17 cellular contexts compared by ENCODE assay signal in genomic region chr1:27410709-27411108, GRCh38. TPM values are rescaled to one million over a fixed set of nuclear protein-coding genes. Genes with fewer than 3 reads are reported as not detected.
A peak's percentile ranks its signal among the peaks of the same experiment; 100 is the strongest.
DNase-seq lines count a peak whose midpoint lies in the region; ATAC-seq and TF ChIP-seq lines count a peak whose summit lies in the region.
"Had no signal": no experiment of that assay in that cellular context is flagged by ENCODE, and none has a peak within 500 bp of the region (broad histone marks: within the 10 kb centered on the region; RNA-seq: fewer than 3 reads in every experiment).

No MANE protein-coding gene starts in this region.

- POLR2A ChIA-PET in HEK293 (lab: Yijun Ruan, JAX): interaction anchor here (1.5 kb wide), 1 partner anchor 79 kb away, joined by 5 read pairs; the partner anchor contains the start of gene WASF2

- H3K9ac ChIP-seq in SK-N-MC (ENCODE audit: insufficient read length): no peak overlapping the region

- H3K27me3 Mint-ChIP-seq in brain (no peaks in the 10 kb centered on the region), nephron (ENCODE audit: low read depth) (no peaks in the 10 kb centered on the region)

- H3K4me1 Mint-ChIP-seq in brain (peaks cover 27% of the 10 kb centered on the region), nephron (peaks cover 26% of the 10 kb centered on the region)

- H3K4me3 ChIP-seq in HEK293 (ENCODE audit: low read depth, low read length) (no peak overlapping the region), SK-N-MC (no peak overlapping the region)
- H3K4me3 ChIP-seq: BLaER1 treated with 17β-estradiol and CSF1 and Interleukin-3, amounts not matched to agents 10 nM and 100 nM; HAP-1 had no signal

- H3K27ac ChIP-seq in HEK293 (ENCODE audit: extremely low read depth, low read depth, low read length) (no peak overlapping the region), SK-N-MC (0 out of 2 replicates have a peak overlapping the region, but pooled peaks have one; percentile 6)
- H3K27ac ChIP-seq: BLaER1 treated with 17β-estradiol and CSF1 and Interleukin-3, amounts not matched to agents 10 nM and 100 nM had no signal

- peaks cover 11 to 86% of the 10 kb centered on the region in 2 experiments for H3K36me3 ChIP-seq in HEK293 (ENCODE audit: control insufficient read depth in 2 of 2, insufficient read depth in 1 of 2, low read length in 2 of 2)
- peaks cover 79% of the 10 kb centered on the region for H3K36me3 ChIP-seq in SK-N-MC (ENCODE audit: insufficient read depth, low read length)

- H3K9me3 ChIP-seq in HEK293 (ENCODE audit: control insufficient read depth, insufficient read depth, low read depth, low read length) (no peaks in the 10 kb centered on the region), SK-N-MC (ENCODE audit: low read depth, low read length) (no peaks in the 10 kb centered on the region)
- H3K9me3 ChIP-seq: BLaER1 treated with 17β-estradiol and CSF1 and Interleukin-3, amounts not matched to agents 10 nM and 100 nM; HAP-1 had no signal

- peaks cover 76% of the 10 kb centered on the region for H3K36me3 Mint-ChIP-seq in brain
- H3K36me3 Mint-ChIP-seq in nephron (ENCODE audit: low read depth): peaks cover 75% of the 10 kb centered on the region

- no peak for TF ChIP-seq CTCF in HEK293 (tag by site-specific recombination; IDR thresholded peaks at IDR 0.05)
- TF ChIP-seq CTCF in brain (conservative IDR thresholded peaks at IDR 0.05): no peak
- TF ChIP-seq CTCF in nephron (IDR thresholded peaks at IDR 0.05; ENCODE audit: unreplicated experiment in 3 of 3): no peak

- H3K9me3 Mint-ChIP-seq in brain (no peaks in the 10 kb centered on the region), nephron (no peaks in the 10 kb centered on the region)

- H3K4me3 Mint-ChIP-seq in brain (no peak overlapping the region), nephron (no peak overlapping the region)

- CTCF ChIA-PET in HEK293 (lab: Yijun Ruan, JAX): interaction anchor here (1.9 kb wide), 1 partner anchor 197 kb away, joined by 22 read pairs; no protein-coding TSS in a partner anchor

- H3K4me1 ChIP-seq in HEK293 (ENCODE audit: control insufficient read depth, insufficient read depth, low read length): no peaks in the 10 kb centered on the region
- H3K4me1 ChIP-seq: HAP-1 had no signal

- DNase-seq in SK-N-MC (ENCODE audit: low read depth, low spot score): no peak
- no peak for DNase-seq in stimulated activated CD8-positive, alpha-beta memory T cell treated with anti-CD3 and anti-CD28 coated beads, Interleukin-4, amount 100 ng/mL, for 48 hours
- no peak for DNase-seq in 8988T
- DNase-seq in iPS-NIHi11 (ENCODE audit: low spot score): no peak
- DNase-seq: DMS153, EL, Kasumi-1, NCI-H1105 treated with DMSO at 0.1 percent for 48 hours, NCI-H187, NCI-H446 treated with DMSO at 0.1 percent for 48 hours, NCI-H774 had no signal

- H3K27ac Mint-ChIP-seq in brain (peak overlapping the region in 4 of 5 experiments; percentile 14 to 67 (median 41)), nephron (peak overlapping the region in 2 of 3 experiments; percentile 9 to 22)

- no peak for ATAC-seq in SK-N-SH treated with all-trans-retinoic acid at 6 μM for 48 hours

TF ChIP-seq in HEK293, 187 proteins besides CTCF, POLR2A, EP300 and RAD21:
- TF ChIP-seq ZNF394 (tag by site-specific recombination; IDR thresholded peaks at IDR 0.05; ENCODE audit: borderline replicate concordance): peak; percentile 28; the same call in 1 of the 2 replicates
- no peak for TF ChIP-seq HOXA7 (CRISPR knock-in tag; IDR thresholded peaks at IDR 0.05; ENCODE audit: borderline replicate concordance)

TF ChIP-seq in SK-N-SH treated with all-trans-retinoic acid at 6 μM for 48 hours, 23 proteins besides CTCF, POLR2A, EP300 and RAD21:
- no peak for TF ChIP-seq PATZ1 (CRISPR knock-in tag; IDR thresholded peaks at IDR 0.05; ENCODE audit: borderline replicate concordance)
- no peak for TF ChIP-seq ZFP30 (CRISPR knock-in tag; IDR thresholded peaks at IDR 0.05)
- TF ChIP-seq POU6F1 (CRISPR knock-in tag; IDR thresholded peaks at IDR 0.05; ENCODE audit: borderline replicate concordance, low read depth): no peak
- no peak for TF ChIP-seq ZNF565 (CRISPR knock-in tag; conservative IDR thresholded peaks at IDR 0.05; ENCODE audit: low read depth)
- no peak for TF ChIP-seq RARB (CRISPR knock-in tag; IDR thresholded peaks at IDR 0.05)
- no peak for TF ChIP-seq SNAI2 (CRISPR knock-in tag; IDR thresholded peaks at IDR 0.05)
- no peak for TF ChIP-seq ZNF8 (CRISPR knock-in tag; IDR thresholded peaks at IDR 0.05)
- TF ChIP-seq ZNF70 (CRISPR knock-in tag; IDR thresholded peaks at IDR 0.05): no peak
- TF ChIP-seq ARNTL (CRISPR knock-in tag; IDR thresholded peaks at IDR 0.05; ENCODE audit: borderline replicate concordance, low read depth): no peak
- no peak for TF ChIP-seq TSHZ2 (CRISPR knock-in tag; IDR thresholded peaks at IDR 0.05)
- TF ChIP-seq ISL1 (CRISPR knock-in tag; IDR thresholded peaks at IDR 0.05): no peak
- no peak for TF ChIP-seq ZFP3 (CRISPR knock-in tag; IDR thresholded peaks at IDR 0.05)
- no peak for TF ChIP-seq OSR1 (CRISPR knock-in tag; IDR thresholded peaks at IDR 0.05)

RNA-seq across cellular contexts. Expression of gene GPR3, which starts 18.3 kb away (rescaled TPM):
- polyA plus RNA-seq in brain (ENCODE audit: insufficient read depth, low read depth, low replicate concordance): 2.7 TPM

RNA-seq across cellular contexts. Expression of gene CD164L2, which starts 27.6 kb away (rescaled TPM):
- polyA plus RNA-seq in brain (ENCODE audit: insufficient read depth, low read depth, low replicate concordance): 2.2 TPM

RNA-seq across cellular contexts. Expression of gene FCN3, which starts 36.1 kb away (rescaled TPM):
- polyA plus RNA-seq in brain (ENCODE audit: insufficient read depth, low read depth, low replicate concordance): 1.4 TPM

RNA-seq across cellular contexts. Expression of gene MAP3K6, which starts 43.9 kb away (rescaled TPM):
- 6.9 TPM for polyA plus RNA-seq in brain (ENCODE audit: insufficient read depth, low read depth, low replicate concordance)
